In the genomic region with DNA sequence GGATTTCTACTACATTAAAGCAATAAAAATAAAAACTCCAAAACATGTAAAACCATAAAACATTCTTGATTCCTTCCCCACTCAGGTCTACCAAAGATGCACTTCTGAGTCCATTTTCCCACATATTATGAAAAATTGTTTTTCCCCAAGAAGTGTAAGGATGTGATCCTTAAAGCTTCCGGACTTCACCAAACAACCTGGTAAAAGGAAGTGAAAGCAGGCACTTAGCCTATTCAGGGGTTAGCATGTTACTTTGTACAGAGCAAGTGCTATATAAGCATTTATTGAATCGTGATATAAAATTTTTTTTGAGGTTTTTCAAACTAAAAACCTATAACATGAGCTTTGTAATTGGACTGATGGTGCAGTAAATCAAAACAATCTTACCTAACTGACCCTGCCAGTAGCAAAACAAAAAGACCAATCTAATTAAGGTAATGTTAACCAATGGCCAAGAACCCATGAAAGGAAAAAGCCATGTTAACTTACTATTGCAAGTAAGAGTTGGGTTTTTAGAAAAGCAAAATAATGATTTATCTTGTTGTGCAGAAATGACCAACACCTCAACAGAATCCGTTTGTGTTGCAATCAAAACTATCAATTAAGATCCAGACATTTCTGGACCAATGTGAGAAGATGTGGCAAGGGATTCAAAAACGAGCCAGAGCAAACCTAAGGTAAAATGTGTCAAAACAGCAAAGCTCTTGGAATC, we compare ENCODE assay signal across 8 cellular contexts. TPM values are rescaled to one million over a fixed set of nuclear protein-coding genes. Genes with fewer than 3 reads are reported as not detected.
A peak's percentile ranks its signal among the peaks of the same experiment; 100 is the strongest.
DNase-seq lines count a peak whose midpoint lies in the region; ATAC-seq and TF ChIP-seq lines count a peak whose summit lies in the region.

No MANE protein-coding gene starts in this region.

- peaks cover 63% of the 10 kb centered on the region for H3K4me1 Mint-ChIP-seq in activated T-cell treated with anti-CD3 and anti-CD28 coated beads, Interleukin-2, amount 50 U/mL, for 4 hours (ENCODE audit: low read depth)
- H3K4me1 Mint-ChIP-seq in activated naive CD8-positive, alpha-beta T cell (ENCODE audit: low read depth): peaks cover 66% of the 10 kb centered on the region

- H3K27me3 ChIP-seq in kidney epithelial cell (ENCODE audit: control insufficient read depth, insufficient read depth, low read length) (no peaks in the 10 kb centered on the region), tibial artery (no peaks in the 10 kb centered on the region)

- H3K27me3 Mint-ChIP-seq in activated T-cell treated with anti-CD3 and anti-CD28 coated beads, Interleukin-2, amount 50 U/mL, for 4 hours (ENCODE audit: low read depth): no peaks in the 10 kb centered on the region
- no peaks in the 10 kb centered on the region for H3K27me3 Mint-ChIP-seq in activated naive CD8-positive, alpha-beta T cell

- peak overlapping the region; percentile 99 for H3K27ac Mint-ChIP-seq in activated naive CD8-positive, alpha-beta T cell

- peak overlapping the region; percentile 96 for H3K4me3 Mint-ChIP-seq in activated T-cell treated with anti-CD3 and anti-CD28 coated beads, Interleukin-2, amount 50 U/mL, for 4 hours
- H3K4me3 Mint-ChIP-seq in activated naive CD8-positive, alpha-beta T cell: peak overlapping the region; percentile 97

- H3K9me3 ChIP-seq in tibial artery: no peaks in the 10 kb centered on the region

- H3K9me3 Mint-ChIP-seq in activated T-cell treated with anti-CD3 and anti-CD28 coated beads, Interleukin-2, amount 50 U/mL, for 4 hours: no peaks in the 10 kb centered on the region
- H3K9me3 Mint-ChIP-seq in activated naive CD8-positive, alpha-beta T cell (ENCODE audit: low read depth): no peaks in the 10 kb centered on the region

- H3K36me3 ChIP-seq in kidney epithelial cell (ENCODE audit: control insufficient read depth, insufficient read depth, low read length): no peaks in the 10 kb centered on the region
- H3K36me3 ChIP-seq in tibial artery: no peaks in the 10 kb centered on the region

- in situ Hi-C loops in GM13976 (cut with MboI; ENCODE audit: low sequenced_read_pairs, unreplicated experiment): no loop called here

- H3K36me3 Mint-ChIP-seq in activated T-cell treated with anti-CD3 and anti-CD28 coated beads, Interleukin-2, amount 50 U/mL, for 4 hours (ENCODE audit: insufficient read depth): peaks cover 6% of the 10 kb centered on the region
- H3K36me3 Mint-ChIP-seq in activated naive CD8-positive, alpha-beta T cell: peaks cover 2% of the 10 kb centered on the region

- no peak for ATAC-seq in activated T-cell treated with anti-CD3 and anti-CD28 coated beads, Interleukin-2, amount 50 U/mL, for 4 hours

- intact Hi-C loops in tibial artery (cut with DNase I; ENCODE audit: low total_unique reads): no loop called here

- peak overlapping the region; percentile 98 for H3K4me3 ChIP-seq in kidney epithelial cell (ENCODE audit: low read depth, low read length)
- H3K4me3 ChIP-seq in tibial artery: peak overlapping the region; percentile 96 to 97

- DNase-seq in activated T-cell treated with anti-CD3 and anti-CD28 coated beads, Interleukin-2, amount 50 U/mL, for 4 hours: no peak
- DNase-seq in activated T-cell treated with anti-CD3 and anti-CD28 coated beads, Interleukin-2, amount 50 U/mL, for 48 hours: no peak
- DNase-seq in kidney epithelial cell (ENCODE audit: low read depth) (no peak), tibial artery (no peak), SK-N-DZ (ENCODE audit: low spot score) (no peak), GM13976 (ENCODE audit: low spot score) (no peak), cerebellar nuclear complex (lab: John Stamatoyannopoulos, UW) (no peak)

- peak overlapping the region; percentile 96 to 97 for H3K27ac ChIP-seq in tibial artery

- H3K4me1 ChIP-seq in tibial artery: peaks cover 0 to 70% (median 46%) of the 10 kb centered on the region in 4 donors

- no peak for TF ChIP-seq CTCF in kidney epithelial cell (IDR thresholded peaks at IDR 0.05; ENCODE audit: insufficient read depth, low read length, poor library complexity, severe bottlenecking)
- no peak for TF ChIP-seq CTCF in tibial artery (IDR thresholded peaks at IDR 0.05)
- TF ChIP-seq CTCF in GM13976 (IDR thresholded peaks at IDR 0.05; ENCODE audit: borderline replicate concordance, control extremely low read depth, extremely low read depth, insufficient read depth, missing control alignments): no peak

RNA-seq across cellular contexts. Expression of a gene that starts 1.8 kb away (rescaled TPM):
- total RNA-seq in activated T-cell treated with anti-CD3 and anti-CD28 coated beads, Interleukin-2, amount 50 U/mL, for 4 hours: 10 to 100 TPM; 28.6 to 31.9 (median 30.1) TPM
- 25.0 and 31.1 TPM in 2 replicates for total RNA-seq in kidney epithelial cell
- 15.7 and 17.2 TPM in 2 replicates for polyA plus RNA-seq in SK-N-DZ (2014; cell fraction: cytosol; rRNA removed)
- 12.6 and 18.2 TPM in 2 replicates for polyA plus RNA-seq in SK-N-DZ (2014; cell fraction: nucleus; rRNA removed)
